Comparison of ENCODE assay signal across 1 cellular context in the genomic region with DNA sequence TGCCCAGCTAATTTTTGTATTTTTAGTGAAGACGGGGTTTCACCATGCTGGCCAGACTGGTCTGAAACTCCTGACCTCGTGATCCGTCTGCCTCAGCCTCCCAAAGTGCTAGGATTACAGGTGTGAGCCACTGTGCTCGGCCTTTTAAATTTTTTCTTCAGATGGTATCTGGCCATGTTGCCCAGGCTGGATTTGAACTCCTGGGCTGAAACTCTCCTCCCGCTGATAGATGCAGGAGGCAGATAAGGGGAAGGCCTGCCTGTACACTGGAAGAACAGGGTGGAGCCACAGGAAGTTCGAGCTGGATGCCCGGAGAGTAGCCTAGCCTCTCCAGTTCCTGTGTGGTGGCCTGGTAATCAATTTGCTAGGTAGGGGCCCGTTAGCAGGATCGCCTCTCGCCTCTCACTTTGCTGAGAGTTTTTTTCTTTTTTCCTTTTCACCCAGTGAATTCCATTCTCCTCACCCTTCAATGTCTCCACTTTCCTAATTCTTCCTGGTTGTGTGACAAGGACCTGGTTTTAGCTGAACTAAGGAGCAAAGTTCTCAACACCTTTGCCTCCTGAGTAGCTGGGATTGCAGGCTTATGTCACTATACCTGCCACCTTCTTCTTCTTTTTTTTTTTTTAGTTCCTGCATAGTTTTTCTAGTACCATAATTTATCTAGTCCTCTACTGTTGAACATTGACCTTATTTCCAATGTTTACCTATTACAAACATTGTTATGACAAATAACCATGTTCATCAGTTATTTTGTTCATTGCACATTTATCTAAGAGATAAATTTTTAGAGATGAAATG.
TF ChIP-seq lines count a peak whose summit lies in the region.

No MANE protein-coding gene starts in this region.

TF ChIP-seq in WTC11, 78 proteins besides CTCF, POLR2A, EP300 and RAD21 (continued from another document):
- no peak for TF ChIP-seq JUN (CRISPR knock-in tag; IDR thresholded peaks at IDR 0.05)
- TF ChIP-seq, protein P1, sequence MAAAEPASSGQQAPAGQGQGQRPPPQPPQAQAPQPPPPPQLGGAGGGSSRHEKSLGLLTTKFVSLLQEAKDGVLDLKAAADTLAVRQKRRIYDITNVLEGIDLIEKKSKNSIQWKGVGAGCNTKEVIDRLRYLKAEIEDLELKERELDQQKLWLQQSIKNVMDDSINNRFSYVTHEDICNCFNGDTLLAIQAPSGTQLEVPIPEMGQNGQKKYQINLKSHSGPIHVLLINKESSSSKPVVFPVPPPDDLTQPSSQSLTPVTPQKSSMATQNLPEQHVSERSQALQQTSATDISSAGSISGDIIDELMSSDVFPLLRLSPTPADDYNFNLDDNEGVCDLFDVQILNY (CRISPR knock-in tag; IDR thresholded peaks at IDR 0.05), result no peak
- no peak for TF ChIP-seq JAZF1 (CRISPR knock-in tag; IDR thresholded peaks at IDR 0.05)
- TF ChIP-seq, protein P2, sequence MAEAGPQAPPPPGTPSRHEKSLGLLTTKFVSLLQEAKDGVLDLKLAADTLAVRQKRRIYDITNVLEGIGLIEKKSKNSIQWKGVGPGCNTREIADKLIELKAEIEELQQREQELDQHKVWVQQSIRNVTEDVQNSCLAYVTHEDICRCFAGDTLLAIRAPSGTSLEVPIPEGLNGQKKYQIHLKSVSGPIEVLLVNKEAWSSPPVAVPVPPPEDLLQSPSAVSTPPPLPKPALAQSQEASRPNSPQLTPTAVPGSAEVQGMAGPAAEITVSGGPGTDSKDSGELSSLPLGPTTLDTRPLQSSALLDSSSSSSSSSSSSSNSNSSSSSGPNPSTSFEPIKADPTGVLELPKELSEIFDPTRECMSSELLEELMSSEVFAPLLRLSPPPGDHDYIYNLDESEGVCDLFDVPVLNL (CRISPR knock-in tag; IDR thresholded peaks at IDR 0.05; ENCODE audit: borderline replicate concordance, low read depth), result no peak
- no peak for TF ChIP-seq SP1 (CRISPR knock-in tag; conservative IDR thresholded peaks at IDR 0.05)
- TF ChIP-seq, protein P3, sequence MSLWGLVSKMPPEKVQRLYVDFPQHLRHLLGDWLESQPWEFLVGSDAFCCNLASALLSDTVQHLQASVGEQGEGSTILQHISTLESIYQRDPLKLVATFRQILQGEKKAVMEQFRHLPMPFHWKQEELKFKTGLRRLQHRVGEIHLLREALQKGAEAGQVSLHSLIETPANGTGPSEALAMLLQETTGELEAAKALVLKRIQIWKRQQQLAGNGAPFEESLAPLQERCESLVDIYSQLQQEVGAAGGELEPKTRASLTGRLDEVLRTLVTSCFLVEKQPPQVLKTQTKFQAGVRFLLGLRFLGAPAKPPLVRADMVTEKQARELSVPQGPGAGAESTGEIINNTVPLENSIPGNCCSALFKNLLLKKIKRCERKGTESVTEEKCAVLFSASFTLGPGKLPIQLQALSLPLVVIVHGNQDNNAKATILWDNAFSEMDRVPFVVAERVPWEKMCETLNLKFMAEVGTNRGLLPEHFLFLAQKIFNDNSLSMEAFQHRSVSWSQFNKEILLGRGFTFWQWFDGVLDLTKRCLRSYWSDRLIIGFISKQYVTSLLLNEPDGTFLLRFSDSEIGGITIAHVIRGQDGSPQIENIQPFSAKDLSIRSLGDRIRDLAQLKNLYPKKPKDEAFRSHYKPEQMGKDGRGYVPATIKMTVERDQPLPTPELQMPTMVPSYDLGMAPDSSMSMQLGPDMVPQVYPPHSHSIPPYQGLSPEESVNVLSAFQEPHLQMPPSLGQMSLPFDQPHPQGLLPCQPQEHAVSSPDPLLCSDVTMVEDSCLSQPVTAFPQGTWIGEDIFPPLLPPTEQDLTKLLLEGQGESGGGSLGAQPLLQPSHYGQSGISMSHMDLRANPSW (CRISPR knock-in tag; conservative IDR thresholded peaks at IDR 0.05; ENCODE audit: low read depth), result no peak
- TF ChIP-seq, protein P4, sequence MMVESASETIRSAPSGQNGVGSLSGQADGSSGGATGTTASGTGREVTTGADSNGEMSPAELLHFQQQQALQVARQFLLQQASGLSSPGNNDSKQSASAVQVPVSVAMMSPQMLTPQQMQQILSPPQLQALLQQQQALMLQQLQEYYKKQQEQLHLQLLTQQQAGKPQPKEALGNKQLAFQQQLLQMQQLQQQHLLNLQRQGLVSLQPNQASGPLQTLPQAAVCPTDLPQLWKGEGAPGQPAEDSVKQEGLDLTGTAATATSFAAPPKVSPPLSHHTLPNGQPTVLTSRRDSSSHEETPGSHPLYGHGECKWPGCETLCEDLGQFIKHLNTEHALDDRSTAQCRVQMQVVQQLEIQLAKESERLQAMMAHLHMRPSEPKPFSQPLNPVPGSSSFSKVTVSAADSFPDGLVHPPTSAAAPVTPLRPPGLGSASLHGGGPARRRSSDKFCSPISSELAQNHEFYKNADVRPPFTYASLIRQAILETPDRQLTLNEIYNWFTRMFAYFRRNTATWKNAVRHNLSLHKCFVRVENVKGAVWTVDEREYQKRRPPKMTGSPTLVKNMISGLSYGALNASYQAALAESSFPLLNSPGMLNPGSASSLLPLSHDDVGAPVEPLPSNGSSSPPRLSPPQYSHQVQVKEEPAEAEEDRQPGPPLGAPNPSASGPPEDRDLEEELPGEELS (CRISPR knock-in tag; IDR thresholded peaks at IDR 0.05), result no peak
- no peak for TF ChIP-seq MYBL2 (CRISPR knock-in tag; IDR thresholded peaks at IDR 0.05)
- no peak for TF ChIP-seq ESRRA (CRISPR knock-in tag; IDR thresholded peaks at IDR 0.05; ENCODE audit: borderline replicate concordance)
- TF ChIP-seq, protein P5, sequence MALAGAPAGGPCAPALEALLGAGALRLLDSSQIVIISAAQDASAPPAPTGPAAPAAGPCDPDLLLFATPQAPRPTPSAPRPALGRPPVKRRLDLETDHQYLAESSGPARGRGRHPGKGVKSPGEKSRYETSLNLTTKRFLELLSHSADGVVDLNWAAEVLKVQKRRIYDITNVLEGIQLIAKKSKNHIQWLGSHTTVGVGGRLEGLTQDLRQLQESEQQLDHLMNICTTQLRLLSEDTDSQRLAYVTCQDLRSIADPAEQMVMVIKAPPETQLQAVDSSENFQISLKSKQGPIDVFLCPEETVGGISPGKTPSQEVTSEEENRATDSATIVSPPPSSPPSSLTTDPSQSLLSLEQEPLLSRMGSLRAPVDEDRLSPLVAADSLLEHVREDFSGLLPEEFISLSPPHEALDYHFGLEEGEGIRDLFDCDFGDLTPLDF (CRISPR knock-in tag; IDR thresholded peaks at IDR 0.05), result no peak
- no peak for TF ChIP-seq CREM (CRISPR knock-in tag; IDR thresholded peaks at IDR 0.05)
- TF ChIP-seq NFE2L1 (CRISPR knock-in tag; IDR thresholded peaks at IDR 0.05), result no peak
